ENCODE assay signal across 1 cellular context in genomic region chr7:22435720-22436119, GRCh38.
TF ChIP-seq lines count a peak whose summit lies in the region.

No MANE protein-coding gene starts in this region.

TF ChIP-seq in IMR-90, 13 proteins besides CTCF, POLR2A, EP300 and RAD21 (continued from another document):
- TF ChIP-seq SMC3 (IDR thresholded peaks at IDR 0.05; ENCODE audit: low read depth, low read length) (no peak), CEBPB (IDR thresholded peaks at IDR 0.05; ENCODE audit: low read depth, low read length) (no peak), RFX5 (IDR thresholded peaks at IDR 0.05; ENCODE audit: low read depth, low read length) (no peak), RCOR1 (IDR thresholded peaks at IDR 0.05; ENCODE audit: insufficient replicate concordance, low read length) (no peak), USF2 (IDR thresholded peaks at IDR 0.05; ENCODE audit: low read depth, low read length) (no peak), MAZ (IDR thresholded peaks at IDR 0.05; ENCODE audit: borderline replicate concordance, low read depth, low read length) (no peak), MXI1 (IDR thresholded peaks at IDR 0.05; ENCODE audit: borderline replicate concordance, low read depth, low read length) (no peak)
